In genomic region chr4:98564847-98565246, GRCh38 we compare ENCODE assay signal across 25 cellular contexts.
DNase-seq lines count a peak whose midpoint lies in the region; ATAC-seq and TF ChIP-seq lines count a peak whose summit lies in the region.
"Had no signal": no experiment of that assay in that cellular context is flagged by ENCODE, and none has a peak within 500 bp of the region (broad histone marks: within the 10 kb centered on the region; RNA-seq: fewer than 3 reads in every experiment).

No MANE protein-coding gene starts in this region.

- H3K56ac ChIP-seq in IMR-90 (ENCODE audit: extremely low read depth, insufficient read depth, low read length): no peak overlapping the region

- peaks cover 13 to 63% (median 28%) of the 10 kb centered on the region in 4 donors for H3K4me1 Mint-ChIP-seq in CD4-positive, CD25-positive, alpha-beta regulatory T cell
- H3K4me1 Mint-ChIP-seq in brain: peaks cover 79% of the 10 kb centered on the region
- H3K4me1 Mint-ChIP-seq: activated CD4-positive, alpha-beta memory T cell treated with anti-CD3 and anti-CD28 coated beads, Interleukin-2, amount 10 ng/mL, durations not matched to agents 7 days and 5 days had no signal

- CTCF ChIA-PET in IMR-90 (lab: Yijun Ruan, JAX): no interaction called here
- CTCF ChIA-PET in PC-9 (lab: Charles Lee): no interaction called here

- no peak overlapping the region for H2BK15ac ChIP-seq in IMR-90 (ENCODE audit: low read depth, low read length)

- peaks cover 48 to 64% of the 10 kb centered on the region in 2 experiments for H3K79me1 ChIP-seq in IMR-90 (ENCODE audit: low read depth in 1 of 2, low read length in 2 of 2)

- no TSS peak for BruUV-seq in IMR-90 (replicated peaks; lab: Mats Ljungman, UMichigan)
- no TSS peak for BruUV-seq in PC-9 (replicated peaks; lab: Mats Ljungman, UMichigan)

- peaks cover 5% of the 10 kb centered on the region; the same call in 1 of the 2 replicates for H3K9me1 ChIP-seq in IMR-90 (ENCODE audit: insufficient read depth, low read length)

- no peak for ATAC-seq in CD4-positive, CD25-positive, alpha-beta regulatory T cell (ENCODE audit: low read depth in 2 of 2)
- ATAC-seq in IMR-90 (ENCODE audit: low read depth): no peak
- no peak for ATAC-seq in GM21529 (IDR thresholded peaks at IDR 0.05; ENCODE audit: unreplicated experiment)
- ATAC-seq: activated T-cell treated with anti-CD3 and anti-CD28 coated beads, Interleukin-2, amount 50 U/mL, for 4 hours; effector memory CD8-positive, alpha-beta T cell; left cardiac atrium had no signal

- no peak overlapping the region for H3K14ac ChIP-seq in IMR-90 (replicated peaks; ENCODE audit: low read depth, low read length)

- H2AK5ac ChIP-seq in IMR-90 (ENCODE audit: low read depth, low read length): no peak overlapping the region

- peaks cover 4% of the 10 kb centered on the region for H3K36me3 ChIP-seq in CD4-positive, CD25-positive, alpha-beta regulatory T cell (ENCODE audit: control insufficient read depth, insufficient read depth, low read length)
- H3K36me3 ChIP-seq in IMR-90 (ENCODE audit: control insufficient read depth, insufficient read depth, low read length) (no peaks in the 10 kb centered on the region), mesodermal cell (ENCODE audit: control insufficient read depth, insufficient read depth, low read length) (no peaks in the 10 kb centered on the region), PC-9 (ENCODE audit: low read depth) (no peaks in the 10 kb centered on the region)

- no peaks in the 10 kb centered on the region for H3K27me3 ChIP-seq in CD4-positive, CD25-positive, alpha-beta regulatory T cell (ENCODE audit: control insufficient read depth, insufficient read depth, low read length)
- no peaks in the 10 kb centered on the region for H3K27me3 ChIP-seq in IMR-90 (ENCODE audit: control insufficient read depth, insufficient read depth, low read length)
- no peaks in the 10 kb centered on the region for H3K27me3 ChIP-seq in PC-9 (ENCODE audit: insufficient read depth, low read depth)

- H3K27ac Mint-ChIP-seq in CD4-positive, CD25-positive, alpha-beta regulatory T cell: peak overlapping the region in 2 of 3 donors; percentile 47 to 61
- peak overlapping the region; percentile 74 to 98 (median 92) for H3K27ac Mint-ChIP-seq in brain
- H3K27ac Mint-ChIP-seq: activated B cell treated with CpG ODN at 0.5 μM for 24 hours; activated CD4-positive, alpha-beta memory T cell treated with anti-CD3 and anti-CD28 coated beads, Interleukin-2, amount 10 ng/mL, durations not matched to agents 7 days and 5 days; stimulated activated naive CD8-positive, alpha-beta T cell treated with anti-CD3 and anti-CD28 coated beads, Interleukin-15, Interleukin-2, amounts not matched to agents 100 ng/mL and 50 ng/mL, for 24 hours had no signal

- H3K9me3 Mint-ChIP-seq in CD4-positive, CD25-positive, alpha-beta regulatory T cell: no peaks in the 10 kb centered on the region
- peaks cover 0 to 5% (median 0%) of the 10 kb centered on the region in 5 experiments for H3K9me3 Mint-ChIP-seq in brain
- H3K9me3 Mint-ChIP-seq: activated B cell treated with CpG ODN at 0.5 μM for 24 hours; activated CD4-positive, alpha-beta memory T cell treated with anti-CD3 and anti-CD28 coated beads, Interleukin-2, amount 10 ng/mL, durations not matched to agents 7 days and 5 days; activated T-cell treated with anti-CD3 and anti-CD28 coated beads, Interleukin-2, amount 50 U/mL, for 4 hours; CD8-positive, alpha-beta memory T cell; effector memory CD8-positive, alpha-beta T cell; stimulated activated naive CD8-positive, alpha-beta T cell treated with anti-CD3 and anti-CD28 coated beads, Interleukin-15, Interleukin-2, amounts not matched to agents 100 ng/mL and 50 ng/mL, for 24 hours had no signal

- H2BK20ac ChIP-seq in IMR-90 (ENCODE audit: low read depth, low read length): no peak overlapping the region

- TF ChIP-seq CTCF in IMR-90 (conservative IDR thresholded peaks at IDR 0.05; ENCODE audit: low read depth, low read length) (no peak), brain (conservative IDR thresholded peaks at IDR 0.05) (no peak), PC-9 (conservative IDR thresholded peaks at IDR 0.05) (no peak)

- no peaks in the 10 kb centered on the region; the same call in 1 of the 2 replicates for H3K79me2 ChIP-seq in PC-9 (ENCODE audit: low read depth)

- H2BK5ac ChIP-seq in IMR-90 (ENCODE audit: low read depth, low read length, poor library complexity, severe bottlenecking): no peak overlapping the region

- H3K27me3 Mint-ChIP-seq in CD4-positive, CD25-positive, alpha-beta regulatory T cell: no peaks in the 10 kb centered on the region
- no peaks in the 10 kb centered on the region for H3K27me3 Mint-ChIP-seq in brain
- H3K27me3 Mint-ChIP-seq: activated B cell treated with CpG ODN at 0.5 μM for 24 hours; activated CD4-positive, alpha-beta memory T cell treated with anti-CD3 and anti-CD28 coated beads, Interleukin-2, amount 10 ng/mL, durations not matched to agents 7 days and 5 days; CD8-positive, alpha-beta memory T cell; effector memory CD8-positive, alpha-beta T cell; stimulated activated naive CD8-positive, alpha-beta T cell treated with anti-CD3 and anti-CD28 coated beads, Interleukin-15, Interleukin-2, amounts not matched to agents 100 ng/mL and 50 ng/mL, for 24 hours had no signal

- H3K4me2 ChIP-seq in IMR-90 (ENCODE audit: low read depth, low read length) (no peak overlapping the region), PC-9 (no peak overlapping the region)
- H3K4me2 ChIP-seq: KMS-11 had no signal

- POLR2A ChIA-PET in IMR-90 (lab: Charles Lee; ENCODE audit: unreplicated experiment): no interaction called here
- POLR2A ChIA-PET in PC-9 (lab: Charles Lee; ENCODE audit: unreplicated experiment): no interaction called here

- H3K4me1 ChIP-seq in CD4-positive, CD25-positive, alpha-beta regulatory T cell (ENCODE audit: control insufficient read depth, insufficient read depth, low read length, poor library complexity, severe bottlenecking): no peaks in the 10 kb centered on the region
- H3K4me1 ChIP-seq in IMR-90 (ENCODE audit: control insufficient read depth, insufficient read depth, low read length): peaks cover 11% of the 10 kb centered on the region
- peaks cover 16% of the 10 kb centered on the region for H3K4me1 ChIP-seq in mesodermal cell (ENCODE audit: control insufficient read depth, insufficient read depth, low read length, poor library complexity, severe bottlenecking)
- H3K4me1 ChIP-seq in PC-9 (replicated peaks; ENCODE audit: insufficient read depth): no peaks in the 10 kb centered on the region

- dilution Hi-C loops in IMR-90 (cut with HindIII; ENCODE audit: low sequenced_read_pairs, unreplicated experiment): no loop called here

- TF ChIP-seq POLR2A in IMR-90 (IDR thresholded peaks at IDR 0.05; ENCODE audit: low read depth, low read length): no peak

- no peak for DNase-seq in CD4-positive, CD25-positive, alpha-beta regulatory T cell
- no peak for DNase-seq in IMR-90
- DNase-seq in RKO (ENCODE audit: low spot score): no peak
- DNase-seq in DMS79 treated with DMSO at 0.1 percent for 48 hours (lab: John Stamatoyannopoulos, UW): no peak
- no peak for DNase-seq in PC-9
- DNase-seq: activated B cell treated with CpG ODN at 0.5 μM for 24 hours; activated CD4-positive, alpha-beta memory T cell treated with anti-CD3 and anti-CD28 coated beads, Interleukin-2, amount 10 ng/mL, durations not matched to agents 7 days and 5 days; activated naive CD4-positive, alpha-beta T cell treated with anti-CD3 and anti-CD28 coated beads, Interleukin-2, amount 50 U/mL, for 16 hours; activated T-cell treated with anti-CD3 and anti-CD28 coated beads, Interleukin-2, amount 50 U/mL, for 4 hours; aorta; CD8-positive, alpha-beta memory T cell; effector memory CD8-positive, alpha-beta T cell; HCEC 1CT; left cardiac atrium; midbrain; NCI-H2081; small intestine; stimulated activated CD4-positive, alpha-beta T cell treated with anti-CD3 and anti-CD28 coated beads, Interleukin-2, amount 100 ng/mL, for 48 hours; trophoblast cell had no signal

- no peak overlapping the region for H4K91ac ChIP-seq in IMR-90 (ENCODE audit: insufficient read depth, low read depth, low read length)

- no peaks in the 10 kb centered on the region for H3F3A ChIP-seq in PC-9 (ENCODE audit: insufficient read depth, low read depth)

- no peak overlapping the region for H2AK9ac ChIP-seq in IMR-90 (replicated peaks; ENCODE audit: low read depth, low read length, poor library complexity)

- no peak overlapping the region for H3K4ac ChIP-seq in IMR-90 (ENCODE audit: low read depth, low read length)

- intact Hi-C loops in IMR-90 (cut with micrococcal nuclease): loop anchor here (5.0 kb wide), 1 partner anchor 47 kb away; no protein-coding TSS in a partner anchor
- intact Hi-C loops in PC-9 (cut with micrococcal nuclease; ENCODE audit: unreplicated experiment): no loop called here

- H4K20me1 ChIP-seq in IMR-90 (ENCODE audit: insufficient read depth, low read length) (peaks cover 14% of the 10 kb centered on the region), PC-9 (ENCODE audit: insufficient read depth) (no peaks in the 10 kb centered on the region)

- H3K23ac ChIP-seq in IMR-90 (ENCODE audit: low read depth, low read length): peak overlapping the region; percentile 48; the same call in 1 of the 2 replicates

- no peak overlapping the region for H3K4me3 Mint-ChIP-seq in CD4-positive, CD25-positive, alpha-beta regulatory T cell
- peak overlapping the region in 3 of 5 experiments; percentile 9 to 12 (median 12) for H3K4me3 Mint-ChIP-seq in brain
- H3K4me3 Mint-ChIP-seq: activated B cell treated with CpG ODN at 0.5 μM for 24 hours; activated CD4-positive, alpha-beta memory T cell treated with anti-CD3 and anti-CD28 coated beads, Interleukin-2, amount 10 ng/mL, durations not matched to agents 7 days and 5 days; activated T-cell treated with anti-CD3 and anti-CD28 coated beads, Interleukin-2, amount 50 U/mL, for 4 hours; CD8-positive, alpha-beta memory T cell; effector memory CD8-positive, alpha-beta T cell; stimulated activated naive CD8-positive, alpha-beta T cell treated with anti-CD3 and anti-CD28 coated beads, Interleukin-15, Interleukin-2, amounts not matched to agents 100 ng/mL and 50 ng/mL, for 24 hours had no signal

- no peak overlapping the region for H3K27ac ChIP-seq in CD4-positive, CD25-positive, alpha-beta regulatory T cell (ENCODE audit: insufficient read depth, low read length, poor library complexity, severe bottlenecking)
- no peak overlapping the region for H3K27ac ChIP-seq in IMR-90 (ENCODE audit: insufficient read depth, low read length)
- H3K27ac ChIP-seq in mesodermal cell (ENCODE audit: low read depth, low read length, severe bottlenecking): peak overlapping the region; percentile 24
- H3K27ac ChIP-seq in PC-9: no peak overlapping the region
- H3K27ac ChIP-seq: KMS-11, SK-N-MC had no signal

- H3K36me3 Mint-ChIP-seq in CD4-positive, CD25-positive, alpha-beta regulatory T cell: peaks cover 8% of the 10 kb centered on the region
- H3K36me3 Mint-ChIP-seq in brain: peaks cover 18% of the 10 kb centered on the region

- H3K9me2 ChIP-seq in PC-9 (ENCODE audit: insufficient read depth): no peaks in the 10 kb centered on the region

- H3K18ac ChIP-seq in IMR-90 (ENCODE audit: low read depth, low read length): no peak overlapping the region

- no peak overlapping the region for H3K4me3 ChIP-seq in CD4-positive, CD25-positive, alpha-beta regulatory T cell (ENCODE audit: low read depth, low read length)
- H3K4me3 ChIP-seq in IMR-90 (ENCODE audit: insufficient read depth, low read depth, low read length) (no peak overlapping the region), mesodermal cell (ENCODE audit: extremely low read depth, insufficient read depth, low read length, poor library complexity, severe bottlenecking) (no peak overlapping the region), PC-9 (no peak overlapping the region)
- H3K4me3 ChIP-seq: SK-N-MC had no signal

- H3K9me3 ChIP-seq in CD4-positive, CD25-positive, alpha-beta regulatory T cell (ENCODE audit: control insufficient read depth in 2 of 2, low read length in 2 of 2): no peaks in the 10 kb centered on the region
- H3K9me3 ChIP-seq in IMR-90 (ENCODE audit: control insufficient read depth, insufficient read depth, low read length): no peaks in the 10 kb centered on the region
- peaks cover 3% of the 10 kb centered on the region for H3K9me3 ChIP-seq in mesodermal cell (ENCODE audit: control insufficient read depth, low read length)
- no peaks in the 10 kb centered on the region for H3K9me3 ChIP-seq in PC-9 (ENCODE audit: insufficient read depth, low read depth)

- H4K5ac ChIP-seq in IMR-90 (ENCODE audit: low read depth, low read length): no peak overlapping the region

- no peak overlapping the region for H2BK120ac ChIP-seq in IMR-90 (ENCODE audit: low read depth, low read length)

- TF ChIP-seq RAD21 in IMR-90 (IDR thresholded peaks at IDR 0.05; ENCODE audit: low read length): no peak

- H2AFZ ChIP-seq in IMR-90 (replicated peaks; ENCODE audit: low read length, poor library complexity) (no peak overlapping the region), PC-9 (no peak overlapping the region)

- H3K9ac ChIP-seq in IMR-90 (ENCODE audit: low read depth, low read length): no peak overlapping the region
- H3K9ac ChIP-seq: KMS-11 had no signal

- no peak overlapping the region for H4K8ac ChIP-seq in IMR-90 (ENCODE audit: low read depth in 2 of 2, low read length in 2 of 2)

- in situ Hi-C loops in IMR-90 (cut with MboI; ENCODE audit: low sequenced_read_pairs): no loop called here

- WGBS in IMR-90 (ENCODE audit: extremely low coverage in 2 of 2, insufficient read length in 1 of 2), 2 experiments: no CpG with 5 or more reads among the region's 3 CpGs
- 83 to 90% methylated on average over 1 of the region's 3 CpGs for WGBS in mesodermal cell (ENCODE audit: insufficient coverage in 2 of 2), 2 experiments

Comparison
In these comparisons a context has a peak if more than half of its experiments do, and no peak if none do; other contexts are left out.
1. H3K4me3 Mint-ChIP-seq: peak in brain (3 of 5); none in CD4-positive, CD25-positive, alpha-beta regulatory T cell (0 of 4).